1 cellular context compared by ENCODE assay signal in genomic region chr22:48683640-48684039, GRCh38.
TF ChIP-seq lines count a peak whose summit lies in the region.

No MANE protein-coding gene starts in this region.

TF ChIP-seq in H1, 55 proteins besides CTCF, POLR2A, EP300 and RAD21 (continued from another document):
- TF ChIP-seq ATF3 (IDR thresholded peaks at IDR 0.05; ENCODE audit: insufficient read depth, low read depth, low read length) = no peak
- TF ChIP-seq, protein P1, sequence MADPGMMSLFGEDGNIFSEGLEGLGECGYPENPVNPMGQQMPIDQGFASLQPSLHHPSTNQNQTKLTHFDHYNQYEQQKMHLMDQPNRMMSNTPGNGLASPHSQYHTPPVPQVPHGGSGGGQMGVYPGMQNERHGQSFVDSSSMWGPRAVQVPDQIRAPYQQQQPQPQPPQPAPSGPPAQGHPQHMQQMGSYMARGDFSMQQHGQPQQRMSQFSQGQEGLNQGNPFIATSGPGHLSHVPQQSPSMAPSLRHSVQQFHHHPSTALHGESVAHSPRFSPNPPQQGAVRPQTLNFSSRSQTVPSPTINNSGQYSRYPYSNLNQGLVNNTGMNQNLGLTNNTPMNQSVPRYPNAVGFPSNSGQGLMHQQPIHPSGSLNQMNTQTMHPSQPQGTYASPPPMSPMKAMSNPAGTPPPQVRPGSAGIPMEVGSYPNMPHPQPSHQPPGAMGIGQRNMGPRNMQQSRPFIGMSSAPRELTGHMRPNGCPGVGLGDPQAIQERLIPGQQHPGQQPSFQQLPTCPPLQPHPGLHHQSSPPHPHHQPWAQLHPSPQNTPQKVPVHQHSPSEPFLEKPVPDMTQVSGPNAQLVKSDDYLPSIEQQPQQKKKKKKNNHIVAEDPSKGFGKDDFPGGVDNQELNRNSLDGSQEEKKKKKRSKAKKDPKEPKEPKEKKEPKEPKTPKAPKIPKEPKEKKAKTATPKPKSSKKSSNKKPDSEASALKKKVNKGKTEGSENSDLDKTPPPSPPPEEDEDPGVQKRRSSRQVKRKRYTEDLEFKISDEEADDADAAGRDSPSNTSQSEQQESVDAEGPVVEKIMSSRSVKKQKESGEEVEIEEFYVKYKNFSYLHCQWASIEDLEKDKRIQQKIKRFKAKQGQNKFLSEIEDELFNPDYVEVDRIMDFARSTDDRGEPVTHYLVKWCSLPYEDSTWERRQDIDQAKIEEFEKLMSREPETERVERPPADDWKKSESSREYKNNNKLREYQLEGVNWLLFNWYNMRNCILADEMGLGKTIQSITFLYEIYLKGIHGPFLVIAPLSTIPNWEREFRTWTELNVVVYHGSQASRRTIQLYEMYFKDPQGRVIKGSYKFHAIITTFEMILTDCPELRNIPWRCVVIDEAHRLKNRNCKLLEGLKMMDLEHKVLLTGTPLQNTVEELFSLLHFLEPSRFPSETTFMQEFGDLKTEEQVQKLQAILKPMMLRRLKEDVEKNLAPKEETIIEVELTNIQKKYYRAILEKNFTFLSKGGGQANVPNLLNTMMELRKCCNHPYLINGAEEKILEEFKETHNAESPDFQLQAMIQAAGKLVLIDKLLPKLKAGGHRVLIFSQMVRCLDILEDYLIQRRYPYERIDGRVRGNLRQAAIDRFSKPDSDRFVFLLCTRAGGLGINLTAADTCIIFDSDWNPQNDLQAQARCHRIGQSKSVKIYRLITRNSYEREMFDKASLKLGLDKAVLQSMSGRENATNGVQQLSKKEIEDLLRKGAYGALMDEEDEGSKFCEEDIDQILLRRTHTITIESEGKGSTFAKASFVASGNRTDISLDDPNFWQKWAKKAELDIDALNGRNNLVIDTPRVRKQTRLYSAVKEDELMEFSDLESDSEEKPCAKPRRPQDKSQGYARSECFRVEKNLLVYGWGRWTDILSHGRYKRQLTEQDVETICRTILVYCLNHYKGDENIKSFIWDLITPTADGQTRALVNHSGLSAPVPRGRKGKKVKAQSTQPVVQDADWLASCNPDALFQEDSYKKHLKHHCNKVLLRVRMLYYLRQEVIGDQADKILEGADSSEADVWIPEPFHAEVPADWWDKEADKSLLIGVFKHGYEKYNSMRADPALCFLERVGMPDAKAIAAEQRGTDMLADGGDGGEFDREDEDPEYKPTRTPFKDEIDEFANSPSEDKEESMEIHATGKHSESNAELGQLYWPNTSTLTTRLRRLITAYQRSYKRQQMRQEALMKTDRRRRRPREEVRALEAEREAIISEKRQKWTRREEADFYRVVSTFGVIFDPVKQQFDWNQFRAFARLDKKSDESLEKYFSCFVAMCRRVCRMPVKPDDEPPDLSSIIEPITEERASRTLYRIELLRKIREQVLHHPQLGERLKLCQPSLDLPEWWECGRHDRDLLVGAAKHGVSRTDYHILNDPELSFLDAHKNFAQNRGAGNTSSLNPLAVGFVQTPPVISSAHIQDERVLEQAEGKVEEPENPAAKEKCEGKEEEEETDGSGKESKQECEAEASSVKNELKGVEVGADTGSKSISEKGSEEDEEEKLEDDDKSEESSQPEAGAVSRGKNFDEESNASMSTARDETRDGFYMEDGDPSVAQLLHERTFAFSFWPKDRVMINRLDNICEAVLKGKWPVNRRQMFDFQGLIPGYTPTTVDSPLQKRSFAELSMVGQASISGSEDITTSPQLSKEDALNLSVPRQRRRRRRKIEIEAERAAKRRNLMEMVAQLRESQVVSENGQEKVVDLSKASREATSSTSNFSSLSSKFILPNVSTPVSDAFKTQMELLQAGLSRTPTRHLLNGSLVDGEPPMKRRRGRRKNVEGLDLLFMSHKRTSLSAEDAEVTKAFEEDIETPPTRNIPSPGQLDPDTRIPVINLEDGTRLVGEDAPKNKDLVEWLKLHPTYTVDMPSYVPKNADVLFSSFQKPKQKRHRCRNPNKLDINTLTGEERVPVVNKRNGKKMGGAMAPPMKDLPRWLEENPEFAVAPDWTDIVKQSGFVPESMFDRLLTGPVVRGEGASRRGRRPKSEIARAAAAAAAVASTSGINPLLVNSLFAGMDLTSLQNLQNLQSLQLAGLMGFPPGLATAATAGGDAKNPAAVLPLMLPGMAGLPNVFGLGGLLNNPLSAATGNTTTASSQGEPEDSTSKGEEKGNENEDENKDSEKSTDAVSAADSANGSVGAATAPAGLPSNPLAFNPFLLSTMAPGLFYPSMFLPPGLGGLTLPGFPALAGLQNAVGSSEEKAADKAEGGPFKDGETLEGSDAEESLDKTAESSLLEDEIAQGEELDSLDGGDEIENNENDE (IDR thresholded peaks at IDR 0.05; ENCODE audit: insufficient replicate concordance, low read length) = no peak
- no peak for TF ChIP-seq JUND (IDR thresholded peaks at IDR 0.05; ENCODE audit: low read length)
- no peak for TF ChIP-seq FOSL1 (IDR thresholded peaks at IDR 0.05; ENCODE audit: insufficient read depth, low read depth, low read length)
- no peak for TF ChIP-seq KDM4A (IDR thresholded peaks at IDR 0.05; ENCODE audit: low read depth, low read length, severe bottlenecking)
- no peak for TF ChIP-seq TEAD4 (IDR thresholded peaks at IDR 0.05; ENCODE audit: low read depth, low read length)
TF ChIP-seq in H1: peak in this region for 0.
